In the genomic region with DNA sequence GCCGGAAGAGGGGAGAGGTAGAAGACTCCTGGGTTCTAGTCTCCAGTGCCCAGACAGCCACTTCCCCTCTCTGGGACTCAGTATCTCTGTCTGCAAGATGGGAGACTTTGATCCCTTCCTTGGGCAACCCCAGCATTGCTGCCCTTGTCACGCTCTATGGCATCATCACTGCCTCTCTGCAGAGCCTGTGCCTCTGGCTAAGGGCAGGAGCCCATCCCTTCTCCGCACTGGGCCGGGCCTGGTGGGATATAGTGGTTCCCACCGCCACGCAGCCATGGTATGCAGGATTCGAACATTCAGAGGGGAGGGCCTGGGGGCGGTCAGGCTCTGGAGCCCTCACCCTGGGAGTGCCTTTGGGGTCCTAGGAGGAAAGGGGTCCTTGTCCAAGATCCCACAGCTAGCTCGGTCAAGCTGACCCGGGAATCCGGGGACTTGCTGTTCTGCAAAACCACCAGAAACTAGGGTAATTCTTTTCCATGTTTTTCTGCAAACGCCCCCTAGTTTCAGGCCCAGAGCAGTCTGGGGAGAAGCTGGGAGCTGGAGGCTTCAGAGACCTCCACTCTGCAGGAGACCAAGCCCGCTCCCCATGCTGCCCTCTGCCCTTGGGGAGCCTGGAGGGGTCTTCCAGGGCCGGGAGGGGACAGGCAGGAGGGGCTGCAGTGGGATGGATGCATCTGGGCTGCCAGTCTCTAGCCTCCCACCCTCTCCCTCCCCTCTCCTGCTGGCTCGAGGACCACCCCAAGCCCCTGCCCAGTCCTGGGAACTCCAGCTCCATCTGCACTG, we compare ENCODE assay signal across 9 cellular contexts. TPM values are rescaled to one million over a fixed set of nuclear protein-coding genes. Genes with fewer than 3 reads are reported as not detected.
A peak's percentile ranks its signal among the peaks of the same experiment; 100 is the strongest.
DNase-seq lines count a peak whose midpoint lies in the region; TF ChIP-seq lines count a peak whose summit lies in the region.
"Had no signal": no experiment of that assay in that cellular context is flagged by ENCODE, and none has a peak within 500 bp of the region (broad histone marks: within the 10 kb centered on the region; RNA-seq: fewer than 3 reads in every experiment).

No MANE protein-coding gene starts in this region.

- peak overlapping the region; percentile 46 for H3K18ac ChIP-seq in mesendoderm (ENCODE audit: low read length)

- H3K4me3 ChIP-seq in HUES6 (ENCODE audit: low read depth, low read length) = no peak overlapping the region
- no peak overlapping the region for H3K4me3 ChIP-seq in choroid plexus epithelial cell (ENCODE audit: low read depth, low read length)
- H3K4me3 ChIP-seq in mesendoderm (ENCODE audit: low read length) = no peak overlapping the region
- H3K4me3 ChIP-seq in subcutaneous abdominal adipose tissue (ENCODE audit: low read depth in 1 of 5, low read length in 5 of 5) = no peak overlapping the region
- H3K4me3 ChIP-seq: MG63 had no signal

- H3K27ac ChIP-seq in HUES6 (ENCODE audit: low read depth, low read length) (peak overlapping the region; percentile 95), mesendoderm (ENCODE audit: low read depth, low read length) (no peak overlapping the region), subcutaneous abdominal adipose tissue (ENCODE audit: low read depth, low read length) (peak overlapping the region; percentile 77)

- H3K9ac ChIP-seq in HUES6 (ENCODE audit: low read length) (peak overlapping the region; percentile 81), mesendoderm (ENCODE audit: low read length) (peak overlapping the region; percentile 34), subcutaneous abdominal adipose tissue (ENCODE audit: low read length in 5 of 5) (peak overlapping the region in 1 of 5 donors; percentile 64)

- H3K9me3 ChIP-seq in HUES6 (ENCODE audit: control insufficient read depth, insufficient read depth, low read depth, low read length) = peaks cover 4% of the 10 kb centered on the region; the same call in 1 of the 2 replicates
- peaks cover 0 to 6% (median 4%) of the 10 kb centered on the region in 5 donors for H3K9me3 ChIP-seq in subcutaneous abdominal adipose tissue (ENCODE audit: control insufficient read depth in 5 of 5, low read length in 5 of 5)
- H3K9me3 ChIP-seq: MG63 had no signal

- H3K36me3 ChIP-seq in HUES6 (ENCODE audit: control insufficient read depth, insufficient read depth, low read length) (no peaks in the 10 kb centered on the region), mesendoderm (ENCODE audit: control insufficient read depth, insufficient read depth, low read length) (no peaks in the 10 kb centered on the region), subcutaneous abdominal adipose tissue (ENCODE audit: control insufficient read depth in 5 of 5, insufficient read depth in 5 of 5, low read length in 5 of 5) (no peaks in the 10 kb centered on the region)
- H3K36me3 ChIP-seq: MG63 had no signal

- no peak overlapping the region for H2BK15ac ChIP-seq in mesendoderm (replicated peaks; ENCODE audit: low read depth)

- peak overlapping the region; percentile 61 for H2BK5ac ChIP-seq in mesendoderm (ENCODE audit: low read length)

- H3K4me2 ChIP-seq in mesendoderm (ENCODE audit: low read length) = no peak overlapping the region

- no peaks in the 10 kb centered on the region for H3K79me1 ChIP-seq in mesendoderm (ENCODE audit: low read length)

- peak overlapping the region; percentile 82 for H3K56ac ChIP-seq in mesendoderm (ENCODE audit: low read length)

- H4K8ac ChIP-seq in mesendoderm (ENCODE audit: low read depth, low read length) = no peak overlapping the region

- peak overlapping the region; percentile 75 for H3K23ac ChIP-seq in mesendoderm (ENCODE audit: low read length)

- H4K5ac ChIP-seq in mesendoderm (ENCODE audit: low read length) = no peak overlapping the region

- peak overlapping the region; percentile 66 for H2AK5ac ChIP-seq in mesendoderm (ENCODE audit: low read length)

- H2BK120ac ChIP-seq in mesendoderm (ENCODE audit: low read depth, low read length) = peak overlapping the region; percentile 10

- H3K4ac ChIP-seq in mesendoderm (ENCODE audit: low read depth, low read length) = peak overlapping the region; percentile 72

- H3K4me1 ChIP-seq in HUES6 (ENCODE audit: control insufficient read depth, insufficient read depth, low read length) = peaks cover 73% of the 10 kb centered on the region
- peaks cover 17% of the 10 kb centered on the region for H3K4me1 ChIP-seq in mesendoderm (ENCODE audit: control insufficient read depth, low read depth, low read length)
- peaks cover 12 to 76% (median 51%) of the 10 kb centered on the region in 5 donors for H3K4me1 ChIP-seq in subcutaneous abdominal adipose tissue (ENCODE audit: control insufficient read depth in 5 of 5, insufficient read depth in 5 of 5, low read length in 5 of 5)

- H3K27me3 ChIP-seq in HUES6 (ENCODE audit: control insufficient read depth, insufficient read depth, low read length) = no peaks in the 10 kb centered on the region
- no peaks in the 10 kb centered on the region for H3K27me3 ChIP-seq in mesendoderm (ENCODE audit: insufficient read depth, low read length, poor library complexity)
- H3K27me3 ChIP-seq in subcutaneous abdominal adipose tissue (ENCODE audit: control insufficient read depth in 5 of 5, insufficient read depth in 4 of 5, low read length in 5 of 5) = no peaks in the 10 kb centered on the region
- H3K27me3 ChIP-seq: MG63 had no signal

- TF ChIP-seq CTCF in choroid plexus epithelial cell (conservative IDR thresholded peaks at IDR 0.05; ENCODE audit: low read depth, low read length) = no peak

- no CpG with 5 or more reads among the region's 15 CpGs for WGBS in mesendoderm (ENCODE audit: extremely low coverage, insufficient coverage, low lambda C conversion rate)

- DNase-seq in choroid plexus epithelial cell (ENCODE audit: low read depth) (peak; percentile 16), mesendoderm (no peak), NCI-H510A treated with DMSO at 0.1 percent for 48 hours (lab: John Stamatoyannopoulos, UW) (no peak)
- DNase-seq in activated naive CD4-positive, alpha-beta T cell (lab: John Stamatoyannopoulos, UW) = no peak
- no peak for DNase-seq in activated CD4-positive, alpha-beta T cell treated with anti-CD3 and anti-CD28 coated beads for 1 hour
- DNase-seq: activated CD4-positive, alpha-beta T cell treated with anti-CD3 and anti-CD28 coated beads for 48 hours had no signal

- no peaks in the 10 kb centered on the region for H3K79me2 ChIP-seq in mesendoderm (ENCODE audit: control insufficient read depth, insufficient read depth, low read length)

RNA-seq across cellular contexts. Expression of a gene that starts 24.4 kb away (rescaled TPM):
- 1.5 TPM for polyA plus RNA-seq in mesendoderm (2013, experiment 1 of 2)
- 1.3 TPM for polyA plus RNA-seq in mesendoderm (2013, experiment 2 of 2)
